In the genomic region with DNA sequence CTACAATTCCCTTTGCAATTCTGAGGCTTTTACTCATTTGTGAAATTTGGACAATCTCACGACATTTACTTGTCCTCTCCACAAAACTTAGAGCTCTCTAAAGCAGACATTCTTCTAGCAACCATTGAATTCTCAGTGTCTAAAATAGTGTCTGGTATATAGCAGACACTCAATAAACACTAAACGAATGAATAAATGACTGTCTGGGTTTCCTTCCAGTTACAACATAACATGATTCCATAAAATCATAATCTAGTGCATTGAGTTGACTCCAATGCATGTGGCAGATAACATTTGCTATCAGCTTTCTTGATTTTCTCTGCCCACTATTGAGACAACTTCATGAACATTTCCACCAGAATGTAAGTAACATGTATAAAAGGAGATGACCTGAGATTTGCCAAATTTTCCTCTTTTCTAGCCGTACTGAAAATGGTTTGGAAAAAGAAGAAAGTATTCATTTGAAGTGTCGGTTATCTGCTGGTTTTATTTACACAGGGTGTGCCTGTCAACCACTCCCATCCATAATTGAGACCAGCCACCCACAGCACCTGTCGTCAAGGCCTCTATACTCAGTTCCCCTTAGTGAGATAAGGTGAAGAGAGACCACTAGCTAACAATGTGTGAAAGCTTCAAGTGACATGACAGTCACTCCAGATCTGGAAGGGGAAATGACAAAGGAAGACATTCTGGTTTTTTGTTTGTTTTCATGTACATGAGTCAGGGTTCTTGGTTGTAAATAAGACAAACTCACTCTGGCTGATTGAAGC, we compare ENCODE assay signal across 1 cellular context.
TF ChIP-seq lines count a peak whose summit lies in the region.

No MANE protein-coding gene starts in this region.

TF ChIP-seq in HCT116, 20 proteins besides CTCF, POLR2A, EP300 and RAD21 (continued from another document):
- TF ChIP-seq CEBPB (IDR thresholded peaks at IDR 0.05; ENCODE audit: low read depth) (no peak), REST (IDR thresholded peaks at IDR 0.05; ENCODE audit: low read depth) (no peak), FOSL1 (IDR thresholded peaks at IDR 0.05; ENCODE audit: low read depth) (no peak), EZH2 (IDR thresholded peaks at IDR 0.05) (no peak), EZH2phosphoT487 (IDR thresholded peaks at IDR 0.05; ENCODE audit: borderline replicate concordance) (no peak), EGR1 (IDR thresholded peaks at IDR 0.05; ENCODE audit: low read depth) (no peak), ZBTB33 (IDR thresholded peaks at IDR 0.05; ENCODE audit: extremely low read depth, insufficient replicate concordance, low read length) (no peak), POLR2AphosphoS5 (IDR thresholded peaks at IDR 0.05; ENCODE audit: low read depth, low read length) (no peak)
